Comparison of ENCODE assay signal across 9 cellular contexts in genomic region chr1:153598309-153599172, GRCh38. TPM values are rescaled to one million over a fixed set of nuclear protein-coding genes. Genes with fewer than 3 reads are reported as not detected.
A peak's percentile ranks its signal among the peaks of the same experiment; 100 is the strongest.
DNase-seq lines count a peak whose midpoint lies in the region; ATAC-seq, FAIRE-seq and TF ChIP-seq lines count a peak whose summit lies in the region.
"Had no signal": no experiment of that assay in that cellular context is flagged by ENCODE, and none has a peak within 500 bp of the region (broad histone marks: within the 10 kb centered on the region; RNA-seq: fewer than 3 reads in every experiment).

No MANE protein-coding gene starts in this region.

- no peak for FAIRE-seq in H54 (lab: Jason Lieb, UNC)

- no peak overlapping the region for H3K4me3 ChIP-seq in thymus (ENCODE audit: low read length)

- DNase-seq in SHP77 (lab: John Stamatoyannopoulos, UW) (peak; percentile 42 to 59), SHP77 treated with DMSO at 0.1 percent for 48 hours (lab: John Stamatoyannopoulos, UW) (no peak), SIG-M5 treated with dmso at 0.1 percent for 504 hours (lab: John Stamatoyannopoulos, UW; ENCODE audit: unreplicated experiment) (peak; percentile 100), germinal center (ENCODE audit: low spot score) (peak; percentile 91), H54 (ENCODE audit: insufficient read length, low spot score) (no peak)

- H3K27ac ChIP-seq in thymus (ENCODE audit: low read depth) = peak overlapping the region; percentile 91
- H3K27ac ChIP-seq: C4-2B had no signal

- no peaks in the 10 kb centered on the region for H3K9me3 ChIP-seq in thymus (ENCODE audit: control insufficient read depth)

- no peak for TF ChIP-seq POLR2A in H54 (IDR thresholded peaks at IDR 0.05; ENCODE audit: low read depth, low read length)

- 52% methylated on average over 7 of the region's 7 CpGs for WGBS in thymus

- peaks cover 16% of the 10 kb centered on the region for H3K4me1 ChIP-seq in thymus (ENCODE audit: control insufficient read depth, insufficient read depth, low read length)

- H3K27me3 ChIP-seq in thymus (ENCODE audit: control insufficient read depth, insufficient read depth) = no peaks in the 10 kb centered on the region

- no peaks in the 10 kb centered on the region for H3K36me3 ChIP-seq in thymus (ENCODE audit: control insufficient read depth, insufficient read depth)

- ATAC-seq in GM21390 (IDR thresholded peaks at IDR 0.05; ENCODE audit: unreplicated experiment) (peak; percentile 98), HG03558 (IDR thresholded peaks at IDR 0.05; ENCODE audit: extremely low read depth, unreplicated experiment) (peak; percentile 89)

RNA-seq across cellular contexts. Expression of gene S100A16, which starts 14.4 kb away (rescaled TPM):
- 128 TPM for polyA plus RNA-seq in thymus

RNA-seq across cellular contexts. Expression of gene S100A14, which starts 17.6 kb away (rescaled TPM):
- 302 TPM for polyA plus RNA-seq in thymus

RNA-seq across cellular contexts. Expression of gene S100A13, which starts 28.8 kb away (rescaled TPM):
- 96.1 TPM for polyA plus RNA-seq in thymus

RNA-seq across cellular contexts. Expression of gene S100A1, which starts 29.7 kb away (rescaled TPM):
- 3.4 TPM for polyA plus RNA-seq in thymus

RNA-seq across cellular contexts. Expression of gene S100A2, which starts 32.9 kb away (rescaled TPM):
- polyA plus RNA-seq in thymus = 93.5 TPM

Comparison
In these comparisons a context has a peak if more than half of its experiments do, and no peak if none do; other contexts are left out.
1. DNase-seq: peak in SHP77 (2 of 2), SIG-M5 treated with dmso at 0.1 percent for 504 hours (single experiment) and germinal center (single experiment); none in SHP77 treated with DMSO at 0.1 percent for 48 hours (single experiment) and H54 (single experiment).